8 cellular contexts compared by ENCODE assay signal in the genomic region with DNA sequence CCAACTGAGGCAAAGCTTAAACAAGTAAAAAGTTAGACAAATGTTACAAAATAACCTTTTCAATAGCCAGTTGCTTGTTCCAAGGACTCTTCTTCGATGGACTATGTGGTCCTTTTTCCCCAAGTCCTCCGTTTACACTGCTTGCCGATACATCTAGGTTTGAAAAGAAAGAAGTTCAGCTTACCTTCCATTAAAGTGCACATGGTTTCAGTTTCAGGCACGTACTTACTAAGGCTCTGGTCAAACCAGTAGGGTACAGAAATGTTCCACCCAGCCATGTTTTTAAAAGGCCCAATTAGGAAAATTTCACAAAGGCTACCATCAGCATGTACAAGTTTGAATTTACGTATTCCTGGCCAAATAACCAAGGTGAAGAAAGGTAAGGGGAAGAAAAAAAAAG. TPM values are rescaled to one million over a fixed set of nuclear protein-coding genes. Genes with fewer than 3 reads are reported as not detected.
DNase-seq lines count a peak whose midpoint lies in the region; ATAC-seq and TF ChIP-seq lines count a peak whose summit lies in the region.

No MANE protein-coding gene starts in this region.

- H3F3A ChIP-seq in GM23248 (ENCODE audit: insufficient read depth): peaks cover 58% of the 10 kb centered on the region

- H3K4me1 ChIP-seq in ACC112 (ENCODE audit: control insufficient read depth, insufficient read depth, low read length, unreplicated experiment) (peaks cover 24% of the 10 kb centered on the region), GM23248 (ENCODE audit: insufficient read depth) (peaks cover 39% of the 10 kb centered on the region), iPS-15b (ENCODE audit: control insufficient read depth, insufficient read depth, low read length) (peaks cover 12% of the 10 kb centered on the region)

- H3K9ac ChIP-seq in GM23248 (peak overlapping the region; percentile 96), iPS-15b (ENCODE audit: low read depth, low read length) (peak overlapping the region; percentile 99)

- peak overlapping the region; percentile 99 for H3K4me3 Mint-ChIP-seq in WTC11

- H3K27me3 ChIP-seq in ACC112 (ENCODE audit: insufficient read depth, low read length): no peaks in the 10 kb centered on the region
- no peaks in the 10 kb centered on the region for H3K27me3 ChIP-seq in GM23248 (replicated peaks; ENCODE audit: insufficient read depth)
- no peaks in the 10 kb centered on the region for H3K27me3 ChIP-seq in iPS-15b (ENCODE audit: control insufficient read depth, insufficient read depth, low read length)

- H3K27ac Mint-ChIP-seq in WTC11: peak overlapping the region; percentile 98

- POLR2A ChIA-PET in WTC11 (lab: Charles Lee): no interaction called here

- H3K4me3 ChIP-seq in ACC112 (ENCODE audit: low read depth, low read length) (peak overlapping the region; percentile 87), GM23248 (peak overlapping the region; percentile 98), iPS-15b (ENCODE audit: low read depth, low read length) (peak overlapping the region; percentile 98)

- H4K20me1 ChIP-seq in GM23248 (ENCODE audit: insufficient read depth): peaks cover 17% of the 10 kb centered on the region; the same call in 1 of the 2 replicates

- H3K27ac ChIP-seq in ACC112 (ENCODE audit: low read depth, low read length) (peak overlapping the region; percentile 77), GM23248 (peak overlapping the region; percentile 81)

- no peak for ATAC-seq in WTC11

- H3K9me3 Mint-ChIP-seq in WTC11: no peaks in the 10 kb centered on the region

- CTCF ChIA-PET in WTC11 (lab: Charles Lee): no interaction called here

- DNase-seq in GM23248: peak; percentile 61
- DNase-seq in WTC11 (ENCODE audit: low spot score): no peak
- DNase-seq in superior temporal gyrus (ENCODE audit: extremely low spot score): peak; percentile 20
- no peak for DNase-seq in DMS114 treated with DMSO at 0.1 percent for 48 hours (lab: John Stamatoyannopoulos, UW; ENCODE audit: unreplicated experiment)
- DNase-seq in NCI-H1436 (lab: John Stamatoyannopoulos, UW): no peak
- DNase-seq in activated CD8-positive, alpha-beta memory T cell treated with anti-CD3 and anti-CD28 coated beads, Interleukin-2, amount 50 U/mL, for 48 hours: no peak

- H2AFZ ChIP-seq in ACC112 (ENCODE audit: low read length, unreplicated experiment) (no peak overlapping the region), GM23248 (no peak overlapping the region)

- H3K9me2 ChIP-seq in GM23248 (ENCODE audit: insufficient read depth): no peaks in the 10 kb centered on the region

- H3K4me1 Mint-ChIP-seq in WTC11: peaks cover 42% of the 10 kb centered on the region

- H3K79me2 ChIP-seq in ACC112 (ENCODE audit: control insufficient read depth, insufficient read depth, low read length, unreplicated experiment) (peaks cover 84% of the 10 kb centered on the region), GM23248 (ENCODE audit: insufficient read depth) (peaks cover 87% of the 10 kb centered on the region)

- 28 to 30% methylated on average over 5 of the region's 5 CpGs for WGBS in GM23248 (ENCODE audit: low coverage in 1 of 2, low lambda C conversion rate in 2 of 2, missing lambda C conversion rate in 2 of 2), 2 experiments

- no peaks in the 10 kb centered on the region for H3K27me3 Mint-ChIP-seq in WTC11 (ENCODE audit: low read depth)

- H3K9me3 ChIP-seq in GM23248 (ENCODE audit: low read depth): no peaks in the 10 kb centered on the region
- no peaks in the 10 kb centered on the region for H3K9me3 ChIP-seq in iPS-15b (ENCODE audit: control insufficient read depth, insufficient read depth, low read length)

- in situ Hi-C loops in GM23248 (cut with MboI): no loop called here

- no peak for TF ChIP-seq CTCF in WTC11 (IDR thresholded peaks at IDR 0.05)

- H3K36me3 ChIP-seq in ACC112 (ENCODE audit: insufficient read depth, low read length): peaks cover 44% of the 10 kb centered on the region
- peaks cover 39% of the 10 kb centered on the region for H3K36me3 ChIP-seq in GM23248 (ENCODE audit: low read depth)
- peaks cover 33% of the 10 kb centered on the region for H3K36me3 ChIP-seq in iPS-15b (ENCODE audit: control insufficient read depth, insufficient read depth, low read length)

- H3K36me3 Mint-ChIP-seq in WTC11: peaks cover 47% of the 10 kb centered on the region

- H3K4me2 ChIP-seq in GM23248 (ENCODE audit: unreplicated experiment): peak overlapping the region; percentile 100

TF ChIP-seq in WTC11, 78 proteins besides CTCF, POLR2A, EP300 and RAD21:
- TF ChIP-seq, protein P1, sequence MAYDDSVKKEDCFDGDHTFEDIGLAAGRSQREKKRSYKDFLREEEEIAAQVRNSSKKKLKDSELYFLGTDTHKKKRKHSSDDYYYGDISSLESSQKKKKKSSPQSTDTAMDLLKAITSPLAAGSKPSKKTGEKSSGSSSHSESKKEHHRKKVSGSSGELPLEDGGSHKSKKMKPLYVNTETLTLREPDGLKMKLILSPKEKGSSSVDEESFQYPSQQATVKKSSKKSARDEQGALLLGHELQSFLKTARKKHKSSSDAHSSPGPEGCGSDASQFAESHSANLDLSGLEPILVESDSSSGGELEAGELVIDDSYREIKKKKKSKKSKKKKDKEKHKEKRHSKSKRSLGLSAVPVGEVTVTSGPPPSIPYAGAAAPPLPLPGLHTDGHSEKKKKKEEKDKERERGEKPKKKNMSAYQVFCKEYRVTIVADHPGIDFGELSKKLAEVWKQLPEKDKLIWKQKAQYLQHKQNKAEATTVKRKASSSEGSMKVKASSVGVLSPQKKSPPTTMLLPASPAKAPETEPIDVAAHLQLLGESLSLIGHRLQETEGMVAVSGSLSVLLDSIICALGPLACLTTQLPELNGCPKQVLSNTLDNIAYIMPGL (CRISPR knock-in tag; IDR thresholded peaks at IDR 0.05): no peak
- TF ChIP-seq, protein P2, sequence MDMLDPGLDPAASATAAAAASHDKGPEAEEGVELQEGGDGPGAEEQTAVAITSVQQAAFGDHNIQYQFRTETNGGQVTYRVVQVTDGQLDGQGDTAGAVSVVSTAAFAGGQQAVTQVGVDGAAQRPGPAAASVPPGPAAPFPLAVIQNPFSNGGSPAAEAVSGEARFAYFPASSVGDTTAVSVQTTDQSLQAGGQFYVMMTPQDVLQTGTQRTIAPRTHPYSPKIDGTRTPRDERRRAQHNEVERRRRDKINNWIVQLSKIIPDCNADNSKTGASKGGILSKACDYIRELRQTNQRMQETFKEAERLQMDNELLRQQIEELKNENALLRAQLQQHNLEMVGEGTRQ (CRISPR knock-in tag; IDR thresholded peaks at IDR 0.05): no peak
- TF ChIP-seq NR2C2 (CRISPR knock-in tag; IDR thresholded peaks at IDR 0.05): no peak
- TF ChIP-seq ESRRA (CRISPR knock-in tag; IDR thresholded peaks at IDR 0.05; ENCODE audit: borderline replicate concordance): no peak
- TF ChIP-seq, protein P3, sequence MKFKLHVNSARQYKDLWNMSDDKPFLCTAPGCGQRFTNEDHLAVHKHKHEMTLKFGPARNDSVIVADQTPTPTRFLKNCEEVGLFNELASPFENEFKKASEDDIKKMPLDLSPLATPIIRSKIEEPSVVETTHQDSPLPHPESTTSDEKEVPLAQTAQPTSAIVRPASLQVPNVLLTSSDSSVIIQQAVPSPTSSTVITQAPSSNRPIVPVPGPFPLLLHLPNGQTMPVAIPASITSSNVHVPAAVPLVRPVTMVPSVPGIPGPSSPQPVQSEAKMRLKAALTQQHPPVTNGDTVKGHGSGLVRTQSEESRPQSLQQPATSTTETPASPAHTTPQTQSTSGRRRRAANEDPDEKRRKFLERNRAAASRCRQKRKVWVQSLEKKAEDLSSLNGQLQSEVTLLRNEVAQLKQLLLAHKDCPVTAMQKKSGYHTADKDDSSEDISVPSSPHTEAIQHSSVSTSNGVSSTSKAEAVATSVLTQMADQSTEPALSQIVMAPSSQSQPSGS (CRISPR knock-in tag; IDR thresholded peaks at IDR 0.05; ENCODE audit: borderline replicate concordance, low read depth): no peak
- TF ChIP-seq, protein P4, sequence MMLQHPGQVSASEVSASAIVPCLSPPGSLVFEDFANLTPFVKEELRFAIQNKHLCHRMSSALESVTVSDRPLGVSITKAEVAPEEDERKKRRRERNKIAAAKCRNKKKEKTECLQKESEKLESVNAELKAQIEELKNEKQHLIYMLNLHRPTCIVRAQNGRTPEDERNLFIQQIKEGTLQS (CRISPR knock-in tag; conservative IDR thresholded peaks at IDR 0.05): no peak
- no peak for TF ChIP-seq ZNF263 (CRISPR knock-in tag; IDR thresholded peaks at IDR 0.05; ENCODE audit: low read depth)
- TF ChIP-seq, protein P5, sequence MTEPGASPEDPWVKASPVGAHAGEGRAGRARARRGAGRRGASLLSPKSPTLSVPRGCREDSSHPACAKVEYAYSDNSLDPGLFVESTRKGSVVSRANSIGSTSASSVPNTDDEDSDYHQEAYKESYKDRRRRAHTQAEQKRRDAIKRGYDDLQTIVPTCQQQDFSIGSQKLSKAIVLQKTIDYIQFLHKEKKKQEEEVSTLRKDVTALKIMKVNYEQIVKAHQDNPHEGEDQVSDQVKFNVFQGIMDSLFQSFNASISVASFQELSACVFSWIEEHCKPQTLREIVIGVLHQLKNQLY (CRISPR knock-in tag; IDR thresholded peaks at IDR 0.05): no peak

RNA-seq across cellular contexts. Expression of a gene that starts 2.1 kb away (rescaled TPM):
- 147 and 165 TPM in 2 replicates for total RNA-seq in GM23248 (2014; rRNA removed; shearing (Covaris generic))
- polyA plus RNA-seq in GM23248 (2016; fragmentation: Nextera tagmentation; extraction: Ambion mirVana): 116 and 123 TPM in 2 replicates
- 355 to 410 TPM (median 407 TPM) in 3 replicates for total RNA-seq in WTC11 (2021)

RNA-seq across cellular contexts. Expression of a gene that starts 2.9 kb away (rescaled TPM):
- 29.8 and 30.6 TPM in 2 replicates for total RNA-seq in GM23248 (2014; rRNA removed; shearing (Covaris generic))
- polyA plus RNA-seq in GM23248 (2016; fragmentation: Nextera tagmentation; extraction: Ambion mirVana): 24.2 TPM in 2 replicates
- total RNA-seq in WTC11 (2021): 16.6 to 26.4 TPM (median 24.1 TPM) in 3 replicates

RNA-seq across cellular contexts. Expression of a gene that starts 8.4 kb away (rescaled TPM):
- total RNA-seq in GM23248 (2014; rRNA removed; shearing (Covaris generic)): 22.5 and 35.6 TPM in 2 replicates
- 49.9 and 54.8 TPM in 2 replicates for polyA plus RNA-seq in GM23248 (2016; fragmentation: Nextera tagmentation; extraction: Ambion mirVana)
- total RNA-seq in WTC11 (2021): 43.3 to 48.5 TPM (median 48.3 TPM) in 3 replicates

RNA-seq across cellular contexts. Expression of a gene that starts 8.6 kb away (rescaled TPM):
- total RNA-seq in GM23248 (2014; rRNA removed; shearing (Covaris generic)): 19.0 and 33.3 TPM in 2 replicates
- 40.0 and 41.5 TPM in 2 replicates for polyA plus RNA-seq in GM23248 (2016; fragmentation: Nextera tagmentation; extraction: Ambion mirVana)
- total RNA-seq in WTC11 (2021): 20.3 to 23.8 TPM (median 21.6 TPM) in 3 replicates

RNA-seq across cellular contexts. Expression of a gene that starts 24.2 kb away (rescaled TPM):
- 483 and 625 TPM in 2 replicates for total RNA-seq in GM23248 (2014; rRNA removed; shearing (Covaris generic))
- 46.8 and 48.0 TPM in 2 replicates for polyA plus RNA-seq in GM23248 (2016; fragmentation: Nextera tagmentation; extraction: Ambion mirVana)
- total RNA-seq in WTC11 (2021): 46.5 to 53.7 TPM (median 48.2 TPM) in 3 replicates

Comparison
In these comparisons a context has a peak if more than half of its experiments do, and no peak if none do; other contexts are left out.
1. DNase-seq: peak in GM23248 (single experiment) and superior temporal gyrus (single experiment); none in WTC11 (single experiment), DMS114 treated with DMSO at 0.1 percent for 48 hours (single experiment), NCI-H1436 (single experiment) and activated CD8-positive, alpha-beta memory T cell treated with anti-CD3 and anti-CD28 coated beads, Interleukin-2, amount 50 U/mL, for 48 hours (single experiment).
2. Peak in every context shown above with its lines, with median percentiles within 50 percentile points of each other: H3K4me3 ChIP-seq.